In the genomic region with DNA sequence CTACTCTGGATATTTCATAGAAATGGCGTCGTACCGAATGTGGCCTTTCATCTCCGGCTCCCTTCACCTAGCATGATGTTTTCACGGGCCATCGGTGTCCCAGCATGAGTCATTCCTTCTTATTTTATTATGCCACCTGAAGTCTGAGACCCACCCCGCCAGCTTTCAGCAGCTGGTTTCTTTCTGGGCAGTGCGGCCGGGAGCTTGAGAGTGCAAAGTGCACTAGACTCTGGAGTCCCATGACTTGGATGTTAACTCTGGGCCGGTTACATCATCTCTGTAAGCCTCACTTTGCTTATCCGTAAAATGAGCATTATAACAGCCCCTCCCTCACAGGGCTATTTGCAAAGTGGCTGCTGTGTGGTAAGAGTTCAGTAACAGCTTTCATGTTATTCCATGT, we compare ENCODE assay signal across 21 cellular contexts. TPM values are rescaled to one million over a fixed set of nuclear protein-coding genes. Genes with fewer than 3 reads are reported as not detected.
DNase-seq lines count a peak whose midpoint lies in the region; ATAC-seq, FAIRE-seq and TF ChIP-seq lines count a peak whose summit lies in the region.
"Had no signal": no experiment of that assay in that cellular context is flagged by ENCODE, and none has a peak within 500 bp of the region (broad histone marks: within the 10 kb centered on the region; RNA-seq: fewer than 3 reads in every experiment).

No MANE protein-coding gene starts in this region.

- H3K36me3 Mint-ChIP-seq in T-helper 2 cell treated with Interferon-gamma antibody and Interleukin-4, amounts not matched to agents 5 μg/mL and 100 μg/mL, for 36 hours (ENCODE audit: low read depth) = no peaks in the 10 kb centered on the region
- H3K36me3 Mint-ChIP-seq: memory B cell, neural progenitor cell had no signal

- no peak for TF ChIP-seq RAD21 in K562 (CRISPR knock-in tag; conservative IDR thresholded peaks at IDR 0.05 in 1 of 2, IDR thresholded peaks at IDR 0.05 in 1 of 2)

- H4K20me1 ChIP-seq in K562 (replicated peaks; ENCODE audit: control insufficient read depth, insufficient read depth, low read length) = no peaks in the 10 kb centered on the region

- in situ Hi-C loops in K562 (cut with MboI) = no loop called here

- peak; percentile 10 for DNase-seq in DMS79 (lab: John Stamatoyannopoulos, UW)
- DNase-seq in K562 (ENCODE audit: extremely low read depth in 1 of 4, low spot score in 3 of 4) = no peak
- DNase-seq in coronary artery (ENCODE audit: low spot score) = no peak
- DNase-seq in NCI-H526 treated with DMSO at 0.1 percent for 48 hours (lab: John Stamatoyannopoulos, UW) = no peak
- no peak for DNase-seq in T-helper 2 cell treated with Interferon-gamma antibody and Interleukin-4, amounts not matched to agents 5 μg/mL and 100 μg/mL, for 36 hours (ENCODE audit: low spot score)
- DNase-seq: activated CD4-positive, alpha-beta T cell treated with anti-CD3 and anti-CD28 coated beads, Interleukin-2, amount 50 U/mL, for 48 hours; activated naive CD4-positive, alpha-beta T cell treated with anti-CD3 and anti-CD28 coated beads, Interleukin-2, amount 50 U/mL, for 16 hours; activated T-cell treated with anti-CD3 and anti-CD28 coated beads, Interleukin-2, amount 50 U/mL, for 1 hour; cortex of kidney; erythroblast; GDM1; NCI-H1105 treated with DMSO at 0.1 percent for 48 hours; NCI-H2171; NCI-H774; right cardiac atrium; stimulated activated CD4-positive, alpha-beta T cell treated with anti-CD3 and anti-CD28 coated beads, Interleukin-1b, Interleukin-23, amount 100 ng/mL, for 48 hours had no signal

- H3K27me3 ChIP-seq in K562 (ENCODE audit: control insufficient read depth in 2 of 2, insufficient read depth in 2 of 2, low read length in 2 of 2) (no peaks in the 10 kb centered on the region), mucosa of rectum (ENCODE audit: control insufficient read depth in 2 of 2, insufficient read depth in 2 of 2, low read length in 2 of 2) (no peaks in the 10 kb centered on the region)
- H3K27me3 ChIP-seq: neural progenitor cell had no signal

- no peaks in the 10 kb centered on the region for H3K9me3 Mint-ChIP-seq in T-helper 2 cell treated with Interferon-gamma antibody and Interleukin-4, amounts not matched to agents 5 μg/mL and 100 μg/mL, for 36 hours
- H3K9me3 Mint-ChIP-seq: memory B cell had no signal

- H3K9me3 ChIP-seq in K562 (replicated peaks; ENCODE audit: control insufficient read depth, insufficient read depth, low read depth, low read length) = no peaks in the 10 kb centered on the region; the same call in 1 of the 2 replicates
- no peaks in the 10 kb centered on the region for H3K9me3 ChIP-seq in mucosa of rectum (ENCODE audit: control insufficient read depth in 2 of 2, low read length in 2 of 2)

- no peaks in the 10 kb centered on the region for H3K9me1 ChIP-seq in K562 (ENCODE audit: control insufficient read depth, insufficient read depth, low read length)

- CTCF ChIA-PET in K562 (lab: Yijun Ruan, JAX; ENCODE audit: low intra/inter-chr PET ratio) = no interaction called here

- no peaks in the 10 kb centered on the region for H3K79me2 ChIP-seq in K562 (ENCODE audit: control insufficient read depth, insufficient read depth, low read length)

- no peak overlapping the region for H3K4me2 ChIP-seq in K562 (ENCODE audit: insufficient read depth, low read length)
- H3K4me2 ChIP-seq: neural progenitor cell had no signal

- H3K4me1 ChIP-seq in K562 (replicated peaks in 1 of 2; ENCODE audit: control insufficient read depth in 2 of 2, insufficient read depth in 2 of 2, low read length in 2 of 2) (peaks cover 0 to 7% of the 10 kb centered on the region in 2 experiments; a peak in 4 of 5 replicates), mucosa of rectum (ENCODE audit: control insufficient read depth in 2 of 2, insufficient read depth in 2 of 2, low read length in 2 of 2) (peaks cover 9 to 14% of the 10 kb centered on the region in 2 donors)
- H3K4me1 ChIP-seq: neural progenitor cell had no signal

- peaks cover 15% of the 10 kb centered on the region for H3K27me3 Mint-ChIP-seq in T-helper 2 cell treated with Interferon-gamma antibody and Interleukin-4, amounts not matched to agents 5 μg/mL and 100 μg/mL, for 36 hours (ENCODE audit: low read depth)

- no peak for FAIRE-seq in K562 (lab: Jason Lieb, UNC)
- FAIRE-seq: GM12891, RCC 7860 had no signal

- no peak for TF ChIP-seq EP300 in K562 (IDR thresholded peaks at IDR 0.05; ENCODE audit: low read length)

- no peak for TF ChIP-seq POLR2A in K562 (conservative IDR thresholded peaks at IDR 0.05)

- no peak overlapping the region for H3K27ac ChIP-seq in K562 (ENCODE audit: extremely low read depth, low read depth, low read length)
- H3K27ac ChIP-seq in mucosa of rectum (ENCODE audit: low read depth in 2 of 2, low read length in 2 of 2) = peak overlapping the region; percentile 79 to 86
- H3K27ac ChIP-seq in coronary artery = no peak overlapping the region
- H3K27ac ChIP-seq: neural progenitor cell had no signal

- H3K9ac ChIP-seq in K562 (ENCODE audit: insufficient read depth in 1 of 2, low read depth in 2 of 2, low read length in 2 of 2) = no peak overlapping the region
- peak overlapping the region in 1 of 2 donors; percentile 51 for H3K9ac ChIP-seq in mucosa of rectum (ENCODE audit: low read depth in 1 of 2, low read length in 2 of 2)
- H3K9ac ChIP-seq: neural progenitor cell had no signal

- H3K4me1 Mint-ChIP-seq in T-helper 2 cell treated with Interferon-gamma antibody and Interleukin-4, amounts not matched to agents 5 μg/mL and 100 μg/mL, for 36 hours (ENCODE audit: low read depth) = peaks cover 5% of the 10 kb centered on the region

- no peak overlapping the region for H3K4me3 Mint-ChIP-seq in T-helper 2 cell treated with Interferon-gamma antibody and Interleukin-4, amounts not matched to agents 5 μg/mL and 100 μg/mL, for 36 hours
- H3K4me3 Mint-ChIP-seq: memory B cell, neural progenitor cell had no signal

- peak; percentile 22; the same call in 1 of the 3 replicates for ATAC-seq in K562
- ATAC-seq: right cardiac atrium had no signal

- H3K27ac Mint-ChIP-seq in T-helper 2 cell treated with Interferon-gamma antibody and Interleukin-4, amounts not matched to agents 5 μg/mL and 100 μg/mL, for 36 hours = no peak overlapping the region
- H3K27ac Mint-ChIP-seq: memory B cell, neural progenitor cell had no signal

- no TSS peak for BruUV-seq in K562 (replicated peaks; lab: Mats Ljungman, UMichigan)

- H3K4me3 ChIP-seq in K562 (no peak overlapping the region), mucosa of rectum (ENCODE audit: low read length in 2 of 2) (peak overlapping the region in 1 of 2 donors; percentile 41), coronary artery (no peak overlapping the region)
- H3K4me3 ChIP-seq: neural progenitor cell had no signal

- intact Hi-C loops in K562 (cut with micrococcal nuclease) = no loop called here

- no peak for TF ChIP-seq CTCF in K562 (IDR thresholded peaks at IDR 0.05 in 2 of 3, conservative IDR thresholded peaks at IDR 0.05 in 1 of 3; ENCODE audit: insufficient read depth in 2 of 3, low read depth in 1 of 3, low read length in 3 of 3)
- no peak for TF ChIP-seq CTCF in coronary artery (IDR thresholded peaks at IDR 0.05)

- H2AFZ ChIP-seq in K562 (ENCODE audit: low read depth, low read length) = peak overlapping the region; percentile 69
- H2AFZ ChIP-seq: neural progenitor cell had no signal

- 65% methylated on average over 11 of the region's 11 CpGs for WGBS in K562 (ENCODE audit: insufficient coverage, low coverage, missing lambda C conversion rate)

- H3K36me3 ChIP-seq in K562 (ENCODE audit: control insufficient read depth, insufficient read depth, low read length) (no peaks in the 10 kb centered on the region), mucosa of rectum (ENCODE audit: control insufficient read depth in 2 of 2, insufficient read depth in 2 of 2, low read length in 2 of 2) (no peaks in the 10 kb centered on the region)
- H3K36me3 ChIP-seq: neural progenitor cell had no signal

- POLR2A ChIA-PET in K562 (lab: Yijun Ruan, JAX) = interaction anchor here (1.0 kb wide), 1 partner anchor 72 kb away, joined by 3 read pairs; no protein-coding TSS in a partner anchor

RNA-seq across cellular contexts. Expression of a gene that starts 5.8 kb away (rescaled TPM):
- total RNA-seq in K562 (2011; cell fraction: chromatin; rRNA removed; ENCODE audit: low replicate concordance) = 62.4 and 157 TPM in 2 replicates
- total RNA-seq in K562 (2011; cell fraction: nucleolus; rRNA removed) = 117 and 126 TPM in 2 replicates
- 79.2 and 82.9 TPM in 2 replicates for total RNA-seq in K562 (2011; cell fraction: nucleoplasm; rRNA removed)
- total RNA-seq in K562 (2014; rRNA removed) = 35.6 and 38.2 TPM in 2 replicates
- total RNA-seq in K562 (2014; rRNA removed; fragmentation: Illumina TruSeq; extraction: Trizol) = 3.7 and 8.2 TPM in 2 replicates
- total RNA-seq in K562 (2015; rRNA removed; fragmentation: Illumina TruSeq; extraction: Trizol) = 11.0 and 12.5 TPM in 2 replicates
- 50.7 and 53.5 TPM in 2 replicates for total RNA-seq in K562 (2021)
- polyA plus RNA-seq in K562 (2011; rRNA removed) = 22.8 and 36.8 TPM in 2 replicates
- polyA plus RNA-seq in K562 (2011; cell fraction: cytosol; rRNA removed) = 25.5 and 46.8 TPM in 2 replicates
- polyA plus RNA-seq in K562 (2011; cell fraction: nucleus; rRNA removed) = 121 and 175 TPM in 2 replicates
- polyA plus RNA-seq in K562 (2012) = 42.5 and 52.7 TPM in 2 replicates
- polyA plus RNA-seq in K562 (2014; fragmentation: Illumina TruSeq; extraction: Trizol) = 16.6 and 22.7 TPM in 2 replicates
- polyA plus RNA-seq in K562 (2014; fragmentation: Nextera tagmentation; extraction: Ambion mirVana) = under 1 TPM; 0.15 to 0.17 TPM
- polyA plus RNA-seq in K562 (2014; rRNA removed) = 42.7 and 50.2 TPM in 2 replicates
- polyA minus RNA-seq in K562 (2011; rRNA and poly(A)+ RNA removed) = 7.6 and 10.5 TPM in 2 replicates
- polyA minus RNA-seq in K562 (2011; cell fraction: cytosol; rRNA and poly(A)+ RNA removed) = 14.4 and 16.3 TPM in 2 replicates
- 40.8 and 44.9 TPM in 2 replicates for polyA minus RNA-seq in K562 (2011; cell fraction: nucleus; rRNA and poly(A)+ RNA removed)

RNA-seq across cellular contexts. Expression of a gene that starts 8.7 kb away (rescaled TPM):
- 1.7 and 5.3 TPM in 2 replicates for total RNA-seq in K562 (2011; cell fraction: chromatin; rRNA removed; ENCODE audit: low replicate concordance)
- 4.7 and 5.2 TPM in 2 replicates for total RNA-seq in K562 (2011; cell fraction: nucleolus; rRNA removed)
- total RNA-seq in K562 (2011; cell fraction: nucleoplasm; rRNA removed) = 2.2 and 3.8 TPM in 2 replicates
- 0.91 and 1.0 TPM in 2 replicates for total RNA-seq in K562 (2014; rRNA removed)
- 0.47 TPM in 1 of 2 replicates, not detected in the other for total RNA-seq in K562 (2014; rRNA removed; fragmentation: Illumina TruSeq; extraction: Trizol)
- 0.57 and 1.3 TPM in 2 replicates for total RNA-seq in K562 (2015; rRNA removed; fragmentation: Illumina TruSeq; extraction: Trizol)
- 1.2 and 1.4 TPM in 2 replicates for total RNA-seq in K562 (2021)
- polyA plus RNA-seq in K562 (2011; rRNA removed) = 0.55 and 0.67 TPM in 2 replicates
- polyA plus RNA-seq in K562 (2011; cell fraction: cytosol; rRNA removed) = 1.2 and 2.9 TPM in 2 replicates
- 1.1 and 3.2 TPM in 2 replicates for polyA plus RNA-seq in K562 (2011; cell fraction: nucleus; rRNA removed)
- 1.2 and 3.1 TPM in 2 replicates for polyA plus RNA-seq in K562 (2012)
- 0.56 and 0.82 TPM in 2 replicates for polyA plus RNA-seq in K562 (2014; fragmentation: Illumina TruSeq; extraction: Trizol)
- polyA plus RNA-seq in K562 (2014; fragmentation: Nextera tagmentation; extraction: Ambion mirVana) = not detected
- 0.47 and 0.74 TPM in 2 replicates for polyA plus RNA-seq in K562 (2014; rRNA removed)
- polyA minus RNA-seq in K562 (2011; rRNA and poly(A)+ RNA removed) = not detected in 2 replicates
- 2.3 TPM in 1 of 2 replicates, not detected in the other for polyA minus RNA-seq in K562 (2011; cell fraction: cytosol; rRNA and poly(A)+ RNA removed)
- 1.00 and 1.2 TPM in 2 replicates for polyA minus RNA-seq in K562 (2011; cell fraction: nucleus; rRNA and poly(A)+ RNA removed)

RNA-seq across cellular contexts. Expression of a gene that starts 20.6 kb away (rescaled TPM):
- 4.5 and 12.9 TPM in 2 replicates for total RNA-seq in K562 (2011; cell fraction: chromatin; rRNA removed; ENCODE audit: low replicate concordance)
- 6.8 and 7.2 TPM in 2 replicates for total RNA-seq in K562 (2011; cell fraction: nucleolus; rRNA removed)
- 7.8 and 8.9 TPM in 2 replicates for total RNA-seq in K562 (2011; cell fraction: nucleoplasm; rRNA removed)
- 0.59 and 1.3 TPM in 2 replicates for total RNA-seq in K562 (2014; rRNA removed)
- 0.40 and 0.61 TPM in 2 replicates for total RNA-seq in K562 (2014; rRNA removed; fragmentation: Illumina TruSeq; extraction: Trizol)
- total RNA-seq in K562 (2015; rRNA removed; fragmentation: Illumina TruSeq; extraction: Trizol) = 0.23 and 0.83 TPM in 2 replicates
- total RNA-seq in K562 (2021) = 2.5 and 2.6 TPM in 2 replicates
- 1.8 and 1.9 TPM in 2 replicates for polyA plus RNA-seq in K562 (2011; rRNA removed)
- 1.0 and 2.3 TPM in 2 replicates for polyA plus RNA-seq in K562 (2011; cell fraction: cytosol; rRNA removed)
- polyA plus RNA-seq in K562 (2011; cell fraction: nucleus; rRNA removed) = 13.4 and 60.3 TPM in 2 replicates
- 0.97 and 1.7 TPM in 2 replicates for polyA plus RNA-seq in K562 (2012)
- 1.2 and 2.1 TPM in 2 replicates for polyA plus RNA-seq in K562 (2014; fragmentation: Illumina TruSeq; extraction: Trizol)
- under 1 TPM; 0.56 to 0.71 TPM for polyA plus RNA-seq in K562 (2014; fragmentation: Nextera tagmentation; extraction: Ambion mirVana)
- polyA plus RNA-seq in K562 (2014; rRNA removed) = 1.4 and 1.5 TPM in 2 replicates
- 0.51 and 0.60 TPM in 2 replicates for polyA minus RNA-seq in K562 (2011; rRNA and poly(A)+ RNA removed)
- 0.38 TPM in 1 of 2 replicates, not detected in the other for polyA minus RNA-seq in K562 (2011; cell fraction: cytosol; rRNA and poly(A)+ RNA removed)
- polyA minus RNA-seq in K562 (2011; cell fraction: nucleus; rRNA and poly(A)+ RNA removed) = 1.8 and 2.6 TPM in 2 replicates
- total RNA-seq: right cardiac atrium had no signal
- polyA plus RNA-seq: right cardiac atrium had no signal

RNA-seq across cellular contexts. Expression of a gene that starts 29.2 kb away (rescaled TPM):
- total RNA-seq in K562 (2011; cell fraction: chromatin; rRNA removed; ENCODE audit: low replicate concordance) = not detected in 2 replicates
- total RNA-seq in K562 (2011; cell fraction: nucleolus; rRNA removed) = not detected in 2 replicates
- not detected in 2 replicates for total RNA-seq in K562 (2011; cell fraction: nucleoplasm; rRNA removed)
- not detected in 2 replicates for total RNA-seq in K562 (2014; rRNA removed)
- not detected in 2 replicates for total RNA-seq in K562 (2014; rRNA removed; fragmentation: Illumina TruSeq; extraction: Trizol)
- not detected in 2 replicates for total RNA-seq in K562 (2015; rRNA removed; fragmentation: Illumina TruSeq; extraction: Trizol)
- not detected in 2 replicates for total RNA-seq in K562 (2021)
- polyA plus RNA-seq in K562 (2011; rRNA removed) = not detected in 2 replicates
- polyA plus RNA-seq in K562 (2011; cell fraction: cytosol; rRNA removed) = not detected in 2 replicates
- polyA plus RNA-seq in K562 (2011; cell fraction: nucleus; rRNA removed) = 0.04 TPM in 1 of 2 replicates, not detected in the other
- polyA plus RNA-seq in K562 (2012) = not detected in 2 replicates
- not detected in 2 replicates for polyA plus RNA-seq in K562 (2014; fragmentation: Illumina TruSeq; extraction: Trizol)
- polyA plus RNA-seq in K562 (2014; fragmentation: Nextera tagmentation; extraction: Ambion mirVana) = not detected
- polyA plus RNA-seq in K562 (2014; rRNA removed) = not detected in 2 replicates
- polyA minus RNA-seq in K562 (2011; rRNA and poly(A)+ RNA removed) = not detected in 2 replicates
- not detected in 2 replicates for polyA minus RNA-seq in K562 (2011; cell fraction: cytosol; rRNA and poly(A)+ RNA removed)
- not detected in 2 replicates for polyA minus RNA-seq in K562 (2011; cell fraction: nucleus; rRNA and poly(A)+ RNA removed)
- total RNA-seq: right cardiac atrium had no signal
- polyA plus RNA-seq: right cardiac atrium had no signal

RNA-seq across cellular contexts. Expression of a gene that starts 36.4 kb away (rescaled TPM):
- total RNA-seq in K562 (2011; cell fraction: chromatin; rRNA removed; ENCODE audit: low replicate concordance) = 0.28 and 0.97 TPM in 2 replicates
- total RNA-seq in K562 (2011; cell fraction: nucleolus; rRNA removed) = 1.0 TPM in 1 of 2 replicates, not detected in the other
- total RNA-seq in K562 (2011; cell fraction: nucleoplasm; rRNA removed) = 0.53 and 0.81 TPM in 2 replicates
- total RNA-seq in K562 (2014; rRNA removed) (not detected in 2 replicates), K562 (2014; rRNA removed; fragmentation: Illumina TruSeq; extraction: Trizol) (not detected in 2 replicates), K562 (2015; rRNA removed; fragmentation: Illumina TruSeq; extraction: Trizol) (not detected in 2 replicates), K562 (2021) (not detected in 2 replicates)
- polyA plus RNA-seq in K562 (2011; rRNA removed) (0.19 and 0.42 TPM in 2 replicates), K562 (2014; fragmentation: Illumina TruSeq; extraction: Trizol) (0.06 TPM in 1 of 2 replicates, not detected in the other), K562 (2014; fragmentation: Nextera tagmentation; extraction: Ambion mirVana) (not detected), K562 (2014; rRNA removed) (0.04 TPM in 1 of 2 replicates, not detected in the other)
- 0.12 and 1.5 TPM in 2 replicates for polyA plus RNA-seq in K562 (2011; cell fraction: cytosol; rRNA removed)
- 1.2 and 3.6 TPM in 2 replicates for polyA plus RNA-seq in K562 (2011; cell fraction: nucleus; rRNA removed)
- polyA plus RNA-seq in K562 (2012) = 0.10 and 0.19 TPM in 2 replicates
- polyA minus RNA-seq in K562 (2011; rRNA and poly(A)+ RNA removed) = 0.11 TPM in 1 of 2 replicates, not detected in the other
- 0.86 TPM in 1 of 2 replicates, not detected in the other for polyA minus RNA-seq in K562 (2011; cell fraction: cytosol; rRNA and poly(A)+ RNA removed)
- polyA minus RNA-seq in K562 (2011; cell fraction: nucleus; rRNA and poly(A)+ RNA removed) = 0.40 TPM in 1 of 2 replicates, not detected in the other
- total RNA-seq: right cardiac atrium had no signal
- polyA plus RNA-seq: right cardiac atrium had no signal

Comparison
In these comparisons a context has a peak if more than half of its experiments do, and no peak if none do; other contexts are left out.
1. H3K27ac ChIP-seq: peak in mucosa of rectum (2 of 2); none in K562 (single experiment) and coronary artery (0 of 2).